ENCODE assay signal across 25 cellular contexts in genomic region chr11:28460348-28460747, GRCh38.
A peak's percentile ranks its signal among the peaks of the same experiment; 100 is the strongest.
DNase-seq lines count a peak whose midpoint lies in the region; ATAC-seq and TF ChIP-seq lines count a peak whose summit lies in the region.
"Had no signal": no experiment of that assay in that cellular context is flagged by ENCODE, and none has a peak within 500 bp of the region (broad histone marks: within the 10 kb centered on the region; RNA-seq: fewer than 3 reads in every experiment).

No MANE protein-coding gene starts in this region.

- in situ Hi-C loops in mammary epithelial cell (cut with MboI; ENCODE audit: low sequenced_read_pairs in 2 of 2), result no loop called here

- H3K4me1 ChIP-seq in breast epithelium (no peaks in the 10 kb centered on the region), mammary epithelial cell (ENCODE audit: insufficient read depth, low read length) (peaks cover 6% of the 10 kb centered on the region), endodermal cell (ENCODE audit: control insufficient read depth, insufficient read depth, low read length) (no peaks in the 10 kb centered on the region)
- H3K4me1 ChIP-seq: Caco-2, Peyer's patch had no signal

- no peaks in the 10 kb centered on the region for H3K27me3 ChIP-seq in breast epithelium
- peaks cover 2% of the 10 kb centered on the region for H3K27me3 ChIP-seq in mammary epithelial cell (ENCODE audit: insufficient read depth, low read length)
- H3K27me3 ChIP-seq in endodermal cell (ENCODE audit: control insufficient read depth, insufficient read depth, low read length, poor library complexity, severe bottlenecking), result no peaks in the 10 kb centered on the region
- H3K27me3 ChIP-seq: BLaER1 treated with 17β-estradiol and CSF1 and Interleukin-3, amounts not matched to agents 10 nM and 100 nM; Peyer's patch; SJSA1 had no signal

- BruUV-seq in MCF 10A (replicated peaks; lab: Mats Ljungman, UMichigan) (no TSS peak), mammary epithelial cell (replicated peaks; lab: Mats Ljungman, UMichigan) (no TSS peak)

- no peak overlapping the region for H3K4me3 Mint-ChIP-seq in MCF 10A (ENCODE audit: unreplicated experiment)
- no peak overlapping the region for H3K4me3 Mint-ChIP-seq in endodermal cell
- H3K4me3 Mint-ChIP-seq: CD4-positive, alpha-beta memory T cell; H9 had no signal

- peaks cover 13% of the 10 kb centered on the region for H3K4me1 Mint-ChIP-seq in MCF 10A (ENCODE audit: insufficient read depth, unreplicated experiment)
- H3K4me1 Mint-ChIP-seq in endodermal cell, result peaks cover 5% of the 10 kb centered on the region
- H3K4me1 Mint-ChIP-seq: CD4-positive, alpha-beta memory T cell; H9 had no signal

- H3K36me3 ChIP-seq in breast epithelium, result no peaks in the 10 kb centered on the region
- no peaks in the 10 kb centered on the region for H3K36me3 ChIP-seq in mammary epithelial cell (ENCODE audit: insufficient read depth, low read length)
- H3K36me3 ChIP-seq in endodermal cell (ENCODE audit: control insufficient read depth, insufficient read depth, low read length), result no peaks in the 10 kb centered on the region
- H3K36me3 ChIP-seq: BLaER1 treated with 17β-estradiol and CSF1 and Interleukin-3, amounts not matched to agents 10 nM and 100 nM; Peyer's patch; SJSA1 had no signal

- no peaks in the 10 kb centered on the region for H3K79me2 ChIP-seq in mammary epithelial cell (ENCODE audit: insufficient read depth, low read length)

- TF ChIP-seq POLR2A in breast epithelium (IDR thresholded peaks at IDR 0.05), result no peak

- H3K36me3 Mint-ChIP-seq in MCF 10A (ENCODE audit: insufficient read depth, unreplicated experiment) (no peaks in the 10 kb centered on the region), endodermal cell (ENCODE audit: low read depth) (no peaks in the 10 kb centered on the region)
- H3K36me3 Mint-ChIP-seq: CD4-positive, alpha-beta memory T cell had no signal

- intact Hi-C loops in MCF 10A (cut with micrococcal nuclease) (no loop called here), breast epithelium (cut with DNase I; ENCODE audit: low total_unique reads) (no loop called here), mammary epithelial cell (cut with micrococcal nuclease) (no loop called here)

- no peaks in the 10 kb centered on the region for H3K9me3 ChIP-seq in breast epithelium
- no peaks in the 10 kb centered on the region for H3K9me3 ChIP-seq in mammary epithelial cell (replicated peaks; ENCODE audit: insufficient read depth, low read length)
- H3K9me3 ChIP-seq in endodermal cell (ENCODE audit: control insufficient read depth, low read length), result no peaks in the 10 kb centered on the region
- H3K9me3 ChIP-seq: BLaER1 treated with 17β-estradiol and CSF1 and Interleukin-3, amounts not matched to agents 10 nM and 100 nM; Caco-2; Peyer's patch; SJSA1 had no signal

- H3K9me3 Mint-ChIP-seq in MCF 10A (ENCODE audit: unreplicated experiment), result no peaks in the 10 kb centered on the region
- no peaks in the 10 kb centered on the region for H3K9me3 Mint-ChIP-seq in endodermal cell
- H3K9me3 Mint-ChIP-seq: H9 had no signal

- H3K9ac ChIP-seq in mammary epithelial cell (ENCODE audit: insufficient read depth, low read length), result no peak overlapping the region
- no peak overlapping the region for H3K9ac ChIP-seq in endodermal cell (ENCODE audit: extremely low read depth, low read length, poor library complexity, severe bottlenecking)
- H3K9ac ChIP-seq: BLaER1 treated with 17β-estradiol and CSF1 and Interleukin-3, amounts not matched to agents 10 nM and 100 nM had no signal

- DNase-seq in MCF 10A (ENCODE audit: unreplicated experiment) (peak; percentile 27), breast epithelium (ENCODE audit: low spot score in 2 of 2) (no peak), mammary epithelial cell (peak; percentile 19), foreskin fibroblast (peak; percentile 29 to 60), stromal cell of bone marrow (ENCODE audit: low read depth) (peak; percentile 48), endodermal cell (no peak)
- DNase-seq: Caco-2; CD4-positive, alpha-beta memory T cell; DMS 273 treated with DMSO at 0.1 percent for 48 hours; DMS79 treated with DMSO at 0.1 percent for 48 hours; H9; Karpas-422; NCI-H1092; NCI-H1436; NCI-H187 treated with DMSO at 0.1 percent for 48 hours; NCI-H2107; NCI-H510A treated with DMSO at 0.1 percent for 48 hours; NCI-H748 treated with DMSO at 0.1 percent for 48 hours; Peyer's patch had no signal

- H4K20me1 ChIP-seq in mammary epithelial cell (ENCODE audit: insufficient read depth, low read length), result no peaks in the 10 kb centered on the region
- H4K20me1 ChIP-seq: BLaER1 treated with 17β-estradiol and CSF1 and Interleukin-3, amounts not matched to agents 10 nM and 100 nM had no signal

- H3K4me2 ChIP-seq in mammary epithelial cell (ENCODE audit: insufficient read depth, low read depth, low read length), result no peak overlapping the region

- ATAC-seq in HG03520 (IDR thresholded peaks at IDR 0.05; ENCODE audit: unreplicated experiment) (no peak), HG02642 (IDR thresholded peaks at IDR 0.05; ENCODE audit: poor library complexity, unreplicated experiment) (no peak)
- ATAC-seq: Right ventricle myocardium inferior had no signal

- POLR2A ChIA-PET in MCF 10A (lab: Yijun Ruan, JAX), result no interaction called here

- H3K27me3 Mint-ChIP-seq in MCF 10A (ENCODE audit: insufficient read depth, unreplicated experiment) (no peaks in the 10 kb centered on the region), endodermal cell (ENCODE audit: insufficient read depth) (peaks cover 4% of the 10 kb centered on the region)
- H3K27me3 Mint-ChIP-seq: CD4-positive, alpha-beta memory T cell had no signal

- H3K4me3 ChIP-seq in breast epithelium (no peak overlapping the region), mammary epithelial cell (replicated peaks in 1 of 3; ENCODE audit: insufficient read depth in 1 of 3, low read depth in 2 of 3, low read length in 3 of 3) (no peak overlapping the region), foreskin fibroblast (ENCODE audit: low read depth in 1 of 2, low read length in 2 of 2) (no peak overlapping the region), endodermal cell (ENCODE audit: low read length) (no peak overlapping the region)
- H3K4me3 ChIP-seq: BLaER1 treated with 17β-estradiol and CSF1 and Interleukin-3, amounts not matched to agents 10 nM and 100 nM; Peyer's patch; SJSA1 had no signal

- no peak overlapping the region for H2AFZ ChIP-seq in mammary epithelial cell (ENCODE audit: low read depth, low read length)

- dilution Hi-C loops in mammary epithelial cell (cut with HindIII; ENCODE audit: low sequenced_read_pairs), result no loop called here

- H3K27ac ChIP-seq in breast epithelium (no peak overlapping the region), mammary epithelial cell (ENCODE audit: insufficient read depth, low read depth, low read length) (no peak overlapping the region), endodermal cell (ENCODE audit: low read depth, low read length) (no peak overlapping the region)
- H3K27ac ChIP-seq: 22Rv1; BLaER1 treated with 17β-estradiol and CSF1 and Interleukin-3, amounts not matched to agents 10 nM and 100 nM; Peyer's patch; SJSA1 had no signal

- TF ChIP-seq CTCF in MCF 10A (IDR thresholded peaks at IDR 0.05; ENCODE audit: unreplicated experiment) (no peak), breast epithelium (IDR thresholded peaks at IDR 0.05) (no peak), mammary epithelial cell (conservative IDR thresholded peaks at IDR 0.05 in 1 of 2, IDR thresholded peaks at IDR 0.05 in 1 of 2; ENCODE audit: extremely low read depth in 1 of 2, insufficient read depth in 1 of 2, low read depth in 1 of 2, low read length in 2 of 2) (no peak), foreskin fibroblast (IDR thresholded peaks at IDR 0.05; ENCODE audit: low read depth, low read length) (no peak), endodermal cell (conservative IDR thresholded peaks at IDR 0.05) (no peak)

- no peak overlapping the region for H3K27ac Mint-ChIP-seq in MCF 10A (ENCODE audit: low read depth, unreplicated experiment)
- H3K27ac Mint-ChIP-seq in endodermal cell, result no peak overlapping the region
- H3K27ac Mint-ChIP-seq: CD4-positive, alpha-beta memory T cell; H9 had no signal

- CTCF ChIA-PET in MCF 10A (lab: Yijun Ruan, JAX), result interaction anchor here (1.1 kb wide), 1 partner anchor 57 kb away, joined by 3 read pairs; no protein-coding TSS in a partner anchor
- CTCF ChIA-PET in mammary epithelial cell (lab: Charles Lee; ENCODE audit: low non-redundant PET), result no interaction called here

Comparison
In these comparisons a context has a peak if more than half of its experiments do, and no peak if none do; other contexts are left out.
1. DNase-seq: peak in MCF 10A (single experiment), mammary epithelial cell (single experiment), foreskin fibroblast (2 of 2) and stromal cell of bone marrow (single experiment); none in breast epithelium (0 of 2) and endodermal cell (single experiment).